ENCODE assay signal across 8 cellular contexts in the genomic region with DNA sequence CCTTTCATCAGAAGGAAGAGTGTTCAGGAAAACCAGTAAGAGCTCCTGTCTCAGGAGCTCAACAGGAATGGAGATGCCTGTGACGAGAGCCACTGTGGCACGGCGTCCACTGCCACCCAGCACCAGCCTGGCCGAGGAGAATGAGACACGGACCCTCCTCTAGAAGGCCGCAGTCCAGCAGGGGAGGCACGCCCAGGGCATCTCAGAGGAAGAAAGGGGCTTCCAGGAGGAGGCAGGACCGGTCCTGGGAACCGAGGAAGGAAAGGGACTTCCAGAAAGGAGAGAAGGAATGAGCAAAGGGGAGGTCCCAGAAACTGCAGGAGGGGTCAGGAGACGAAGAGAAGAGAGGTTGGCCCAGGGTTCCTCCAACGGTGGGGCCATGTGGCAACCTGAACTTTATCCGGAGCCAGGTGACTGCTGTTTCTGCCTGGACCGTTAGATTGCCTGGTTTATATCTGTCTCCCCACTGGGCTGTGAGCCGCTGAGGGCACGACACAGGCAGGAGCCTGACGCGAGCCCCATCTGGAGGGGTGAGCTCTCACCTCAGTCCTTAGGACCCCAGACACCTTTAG. TPM values are rescaled to one million over a fixed set of nuclear protein-coding genes. Genes with fewer than 3 reads are reported as not detected.
DNase-seq lines count a peak whose midpoint lies in the region; ATAC-seq and TF ChIP-seq lines count a peak whose summit lies in the region.

No MANE protein-coding gene starts in this region.

- no peaks in the 10 kb centered on the region for H3K9me3 Mint-ChIP-seq in osteocyte (ENCODE audit: unreplicated experiment)

- no peak overlapping the region for H3K27ac Mint-ChIP-seq in osteocyte (ENCODE audit: unreplicated experiment)

- CTCF ChIA-PET in GM10248 (lab: Yijun Ruan, JAX): interaction anchor here (0.8 to 4.4 kb wide), 36 partner anchors 8 to 782 kb away, joined by 3 to 28 read pairs (median 5); partner anchors contain the start of gene RRBP1

- H3K36me3 Mint-ChIP-seq in osteocyte (ENCODE audit: unreplicated experiment): no peaks in the 10 kb centered on the region

- H3K9me3 ChIP-seq in BLaER1 treated with 17β-estradiol and CSF1 and Interleukin-3, amounts not matched to agents 10 nM and 100 nM (replicated peaks in 1 of 11): no peaks in the 10 kb centered on the region
- H3K9me3 ChIP-seq in NT2/D1 (ENCODE audit: insufficient read depth, low read length): no peaks in the 10 kb centered on the region
- no peaks in the 10 kb centered on the region for H3K9me3 ChIP-seq in effector memory CD4-positive, alpha-beta T cell (ENCODE audit: control insufficient read depth, low read length)

- H3K27me3 ChIP-seq in BLaER1 treated with 17β-estradiol and CSF1 and Interleukin-3, amounts not matched to agents 10 nM and 100 nM: no peaks in the 10 kb centered on the region; a peak in 1 of 22 replicates
- no peaks in the 10 kb centered on the region for H3K27me3 ChIP-seq in NT2/D1 (ENCODE audit: insufficient read depth, insufficient read length)
- no peaks in the 10 kb centered on the region for H3K27me3 ChIP-seq in effector memory CD4-positive, alpha-beta T cell (replicated peaks; ENCODE audit: control insufficient read depth, insufficient read depth, low read length, poor library complexity, severe bottlenecking)

- H3K36me3 ChIP-seq in BLaER1 treated with 17β-estradiol and CSF1 and Interleukin-3, amounts not matched to agents 10 nM and 100 nM: no peaks in the 10 kb centered on the region
- no peaks in the 10 kb centered on the region for H3K36me3 ChIP-seq in NT2/D1 (ENCODE audit: insufficient read depth, insufficient read length, low read length)
- H3K36me3 ChIP-seq in effector memory CD4-positive, alpha-beta T cell (ENCODE audit: control insufficient read depth, insufficient read depth, low read length): no peaks in the 10 kb centered on the region

- peak overlapping the region; percentile 52 to 68 (median 58); a peak in 19 of 20 replicates for H3K4me3 ChIP-seq in BLaER1 treated with 17β-estradiol and CSF1 and Interleukin-3, amounts not matched to agents 10 nM and 100 nM
- no peak overlapping the region for H3K4me3 ChIP-seq in NT2/D1 (ENCODE audit: insufficient read length, low read depth)
- H3K4me3 ChIP-seq in effector memory CD4-positive, alpha-beta T cell (ENCODE audit: insufficient read depth, low read depth, low read length, poor library complexity, severe bottlenecking): peak overlapping the region; percentile 57

- no peaks in the 10 kb centered on the region for H3K27me3 Mint-ChIP-seq in osteocyte (ENCODE audit: unreplicated experiment)

- H3K4me1 ChIP-seq in BLaER1 treated with 17β-estradiol and CSF1 and Interleukin-3, amounts not matched to agents 10 nM and 100 nM: peaks cover 20 to 48% (median 37%) of the 10 kb centered on the region in 10 experiments
- no peaks in the 10 kb centered on the region for H3K4me1 ChIP-seq in NT2/D1 (ENCODE audit: insufficient read depth, insufficient read length)
- H3K4me1 ChIP-seq in effector memory CD4-positive, alpha-beta T cell (ENCODE audit: control insufficient read depth, insufficient read depth, low read length, poor library complexity, severe bottlenecking): peaks cover 11% of the 10 kb centered on the region

- TF ChIP-seq CTCF in osteocyte (IDR thresholded peaks at IDR 0.05): no peak
- TF ChIP-seq CTCF in GM10248 (IDR thresholded peaks at IDR 0.05; ENCODE audit: control extremely low read depth, extremely low read depth, low read depth, missing control alignments): no peak

- H3K9ac ChIP-seq in BLaER1 treated with 17β-estradiol and CSF1 and Interleukin-3, amounts not matched to agents 10 nM and 100 nM: peak overlapping the region; percentile 56 to 81 (median 70)
- H3K9ac ChIP-seq in NT2/D1 (ENCODE audit: insufficient read length, low read depth): peak overlapping the region; percentile 32

- POLR2A ChIA-PET in GM10248 (lab: Yijun Ruan, JAX): interaction anchor here (0.6 to 0.7 kb wide), 2 partner anchors 389 to 430 kb away, joined by 3 read pairs; no protein-coding TSS in a partner anchor

- DNase-seq in NT2/D1 (ENCODE audit: low read depth, low spot score) (no peak), osteocyte (ENCODE audit: extremely low spot score, unreplicated experiment) (no peak), GM10248 (ENCODE audit: extremely low spot score) (no peak), NCI-H226 (no peak), NCI-H1105 (lab: John Stamatoyannopoulos, UW) (no peak)
- DNase-seq in effector memory CD4-positive, alpha-beta T cell: no peak

- H3K4me1 Mint-ChIP-seq in osteocyte (ENCODE audit: unreplicated experiment): peaks cover 9% of the 10 kb centered on the region

- H4K20me1 ChIP-seq in BLaER1 treated with 17β-estradiol and CSF1 and Interleukin-3, amounts not matched to agents 10 nM and 100 nM: no peaks in the 10 kb centered on the region

- H3K4me2 ChIP-seq in BLaER1 treated with 17β-estradiol and CSF1 and Interleukin-3, amounts not matched to agents 10 nM and 100 nM: peak overlapping the region; percentile 89 to 100 (median 94)

- H3K4me3 Mint-ChIP-seq in osteocyte (ENCODE audit: unreplicated experiment): peak overlapping the region; percentile 80

- ATAC-seq in GM21528 (IDR thresholded peaks at IDR 0.05; ENCODE audit: low FRiP score, unreplicated experiment): peak; percentile 11

- peak overlapping the region; percentile 2 to 82 (median 57); a peak in 17 of 22 replicates for H3K27ac ChIP-seq in BLaER1 treated with 17β-estradiol and CSF1 and Interleukin-3, amounts not matched to agents 10 nM and 100 nM
- H3K27ac ChIP-seq in effector memory CD4-positive, alpha-beta T cell (ENCODE audit: insufficient read depth, low read length, poor library complexity, severe bottlenecking): no peak overlapping the region

RNA-seq across cellular contexts. Expression of gene BFSP1, which starts 26.8 kb away (rescaled TPM):
- total RNA-seq in osteocyte: 12.6 and 13.8 TPM in 2 replicates
